ENCODE assay signal across 25 cellular contexts in genomic region chr7:5214641-5215040, GRCh38.
"Had no signal": no experiment of that assay in that cellular context is flagged by ENCODE, and none has a peak within 500 bp of the region (broad histone marks: within the 10 kb centered on the region; RNA-seq: fewer than 3 reads in every experiment).

No MANE protein-coding gene starts in this region.

- ATAC-seq: activated naive CD8-positive, alpha-beta T cell treated with anti-CD3 and anti-CD28 coated beads, Interleukin-2, amount 50 U/mL, for 24 hours; activated T-cell treated with anti-CD3 and anti-CD28 coated beads, Interleukin-2, amount 50 U/mL, for 72 hours; body of pancreas; foreskin keratinocyte; left ventricle myocardium superior; natural killer cell; SK-N-SH treated with all-trans-retinoic acid at 6 μM for 48 hours; stimulated activated naive CD8-positive, alpha-beta T cell treated with anti-CD3 and anti-CD28 coated beads, Interleukin-15, Interleukin-2, amounts not matched to agents 100 U/mL and 50 U/mL, for 24 hours had no signal

- H3K4me1 ChIP-seq: body of pancreas, foreskin keratinocyte, parathyroid adenoma had no signal

- H3K9me3 ChIP-seq: body of pancreas, thyroid gland had no signal

- H3K4me3 ChIP-seq: body of pancreas, cardiac muscle cell, thyroid gland had no signal

- H2AFZ ChIP-seq: parathyroid adenoma had no signal

- DNase-seq: activated CD4-positive, alpha-beta T cell treated with anti-CD3 and anti-CD28 coated beads, Interleukin-2, amount 50 U/mL, for 4 hours; activated CD8-positive, alpha-beta memory T cell treated with anti-CD3 and anti-CD28 coated beads, Interleukin-2, amount 50 U/mL, for 48 hours; activated gamma-delta T cell; activated naive CD4-positive, alpha-beta T cell treated with anti-CD3 and anti-CD28 coated beads, Interleukin-2, amount 50 U/mL, for 16 hours; activated naive CD8-positive, alpha-beta T cell treated with anti-CD3 and anti-CD28 coated beads, Interleukin-2, amount 50 U/mL, for 24 hours; activated T-cell treated with anti-CD3 and anti-CD28 coated beads, Interleukin-2, amount 50 U/mL, for 72 hours; body of pancreas; effector CD4-positive, alpha-beta T cell; erythroblast; foreskin keratinocyte; immature natural killer cell; left ventricle myocardium superior; midbrain; natural killer cell; nucleus accumbens; stimulated activated CD4-positive, alpha-beta T cell treated with anti-CD3 and anti-CD28 coated beads, Interleukin-4, amount 100 ng/mL, for 24 hours; stimulated activated naive CD8-positive, alpha-beta T cell treated with anti-CD3 and anti-CD28 coated beads, Interleukin-15, Interleukin-2, amounts not matched to agents 100 U/mL and 50 U/mL, for 24 hours; substantia nigra; thyroid gland had no signal

- H3K9ac ChIP-seq: parathyroid adenoma had no signal

- H3K27me3 Mint-ChIP-seq: activated naive CD8-positive, alpha-beta T cell treated with anti-CD3 and anti-CD28 coated beads, Interleukin-2, amount 50 U/mL, for 24 hours; dendritic cell treated with granulocyte-macrophage colony-stimulating factor and Interleukin-4, amounts not matched to agents 40 ng/mL and 50 ng/mL, for 4 days had no signal

- H3K27me3 ChIP-seq: body of pancreas, cardiac muscle cell, foreskin keratinocyte, thyroid gland had no signal

- H3K27ac ChIP-seq: body of pancreas, cardiac muscle cell, foreskin keratinocyte, parathyroid adenoma, thyroid gland, VCaP had no signal

- H3K9me3 Mint-ChIP-seq: activated naive CD8-positive, alpha-beta T cell treated with anti-CD3 and anti-CD28 coated beads, Interleukin-2, amount 50 U/mL, for 24 hours; activated T-cell treated with anti-CD3 and anti-CD28 coated beads, Interleukin-2, amount 50 U/mL, for 72 hours; dendritic cell treated with granulocyte-macrophage colony-stimulating factor and Interleukin-4, amounts not matched to agents 40 ng/mL and 50 ng/mL, for 4 days; immature natural killer cell; natural killer cell; T-helper 2 cell treated with Interferon-gamma antibody and Interleukin-4, amounts not matched to agents 5 μg/mL and 100 μg/mL, for 36 hours had no signal

- H3K27ac Mint-ChIP-seq: activated naive CD8-positive, alpha-beta T cell treated with anti-CD3 and anti-CD28 coated beads, Interleukin-2, amount 50 U/mL, for 24 hours; activated T-cell treated with anti-CD3 and anti-CD28 coated beads, Interleukin-2, amount 50 U/mL, for 72 hours; dendritic cell treated with granulocyte-macrophage colony-stimulating factor and Interleukin-4, amounts not matched to agents 40 ng/mL and 50 ng/mL, for 4 days; immature natural killer cell; natural killer cell; T-helper 2 cell treated with Interferon-gamma antibody and Interleukin-4, amounts not matched to agents 5 μg/mL and 100 μg/mL, for 36 hours had no signal

- H3K4me3 Mint-ChIP-seq: activated naive CD8-positive, alpha-beta T cell treated with anti-CD3 and anti-CD28 coated beads, Interleukin-2, amount 50 U/mL, for 24 hours; activated T-cell treated with anti-CD3 and anti-CD28 coated beads, Interleukin-2, amount 50 U/mL, for 72 hours; dendritic cell treated with granulocyte-macrophage colony-stimulating factor and Interleukin-4, amounts not matched to agents 40 ng/mL and 50 ng/mL, for 4 days; immature natural killer cell; natural killer cell; T-helper 2 cell treated with Interferon-gamma antibody and Interleukin-4, amounts not matched to agents 5 μg/mL and 100 μg/mL, for 36 hours had no signal
